29 cellular contexts compared by ENCODE assay signal in the genomic region with DNA sequence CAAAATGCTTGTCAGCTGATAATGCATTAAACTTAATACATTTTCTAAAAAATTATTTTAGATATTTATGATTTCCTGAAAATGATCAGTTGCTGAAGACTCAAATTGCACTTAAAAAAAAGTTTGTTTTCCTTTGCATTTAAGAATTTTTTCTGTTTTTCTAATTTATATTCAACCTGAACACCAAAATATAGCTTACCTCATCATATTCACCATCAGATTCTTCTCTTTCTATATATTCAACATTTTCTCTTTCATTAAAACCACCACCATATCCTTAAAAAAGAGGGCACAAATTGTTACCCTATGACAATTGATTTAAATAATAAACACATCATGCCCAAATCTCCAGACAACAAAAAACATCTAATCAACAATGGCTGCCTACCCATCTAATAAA. TPM values are rescaled to one million over a fixed set of nuclear protein-coding genes. Genes with fewer than 3 reads are reported as not detected.
"Had no signal": no experiment of that assay in that cellular context is flagged by ENCODE, and none has a peak within 500 bp of the region (broad histone marks: within the 10 kb centered on the region; RNA-seq: fewer than 3 reads in every experiment).

No MANE protein-coding gene starts in this region.

- ATAC-seq: activated T-helper 17 cell treated with anti-CD3 and anti-CD28 coated beads, Interleukin-2, amount 50 U/mL, for 72 hours; pancreas had no signal

- DNase-seq: activated CD4-positive, alpha-beta memory T cell treated with anti-CD3 and anti-CD28 coated beads for 36 hours; activated CD4-positive, alpha-beta T cell treated with anti-CD3 and anti-CD28 coated beads for 48 hours; activated naive CD8-positive, alpha-beta T cell treated with anti-CD3 and anti-CD28 coated beads, Interleukin-2, amount 10 ng/mL, durations not matched to agents 7 days and 5 days; activated T-cell treated with anti-CD3 and anti-CD28 coated beads for 4 hours; amniotic stem cell; brain microvascular endothelial cell; esophagus squamous epithelium; foreskin melanocyte; heart right ventricle; naive B cell; nucleus accumbens; pancreas; retina; sigmoid colon; stimulated activated CD4-positive, alpha-beta T cell treated with anti-CD3 and anti-CD28 coated beads, Interleukin-1b, Interleukin-23, amount 100 ng/mL, for 48 hours; stimulated activated CD4-positive, alpha-beta T cell treated with anti-CD3 and anti-CD28 coated beads, Interleukin-4, amount 100 ng/mL, for 4 hours; stimulated activated naive CD4-positive, alpha-beta T cell; SW 1271; T-helper 9 cell; tibial artery had no signal

- H3K4me1 Mint-ChIP-seq: mesothelial cell of epicardium, neural crest cell had no signal

- H3K27me3 Mint-ChIP-seq: activated CD4-positive, alpha-beta memory T cell treated with anti-CD3 and anti-CD28 coated beads for 36 hours; activated naive CD8-positive, alpha-beta T cell treated with anti-CD3 and anti-CD28 coated beads, Interleukin-2, amount 10 ng/mL, durations not matched to agents 7 days and 5 days; activated T-helper 17 cell treated with anti-CD3 and anti-CD28 coated beads, Interleukin-2, amount 50 U/mL, for 72 hours; dendritic cell treated with granulocyte-macrophage colony-stimulating factor and Interleukin-4, amounts not matched to agents 40 ng/mL and 50 ng/mL, for 4 days; naive B cell had no signal

- H3K9me3 Mint-ChIP-seq: activated CD4-positive, alpha-beta memory T cell treated with anti-CD3 and anti-CD28 coated beads for 36 hours; activated naive CD8-positive, alpha-beta T cell treated with anti-CD3 and anti-CD28 coated beads, Interleukin-2, amount 10 ng/mL, durations not matched to agents 7 days and 5 days; activated T-helper 17 cell treated with anti-CD3 and anti-CD28 coated beads, Interleukin-2, amount 50 U/mL, for 72 hours; dendritic cell treated with granulocyte-macrophage colony-stimulating factor and Interleukin-4, amounts not matched to agents 40 ng/mL and 50 ng/mL, for 4 days; mesothelial cell of epicardium; naive B cell; neural crest cell; T-helper 1 cell treated with Interleukin-12 subunit alpha and Interleukin-12 subunit beta and Interleukin-4 antibody, amounts not matched to agents 30 μg/mL and 1 μg/mL, for 36 hours had no signal

- H3K4me2 ChIP-seq: smooth muscle cell had no signal

- H3K27ac Mint-ChIP-seq: activated CD4-positive, alpha-beta memory T cell treated with anti-CD3 and anti-CD28 coated beads for 36 hours; activated T-helper 17 cell treated with anti-CD3 and anti-CD28 coated beads, Interleukin-2, amount 50 U/mL, for 72 hours; dendritic cell treated with granulocyte-macrophage colony-stimulating factor and Interleukin-4, amounts not matched to agents 40 ng/mL and 50 ng/mL, for 4 days; mesothelial cell of epicardium; T-helper 1 cell treated with Interleukin-12 subunit alpha and Interleukin-12 subunit beta and Interleukin-4 antibody, amounts not matched to agents 30 μg/mL and 1 μg/mL, for 36 hours had no signal

- H3K4me1 ChIP-seq: pancreas, prostate gland, sigmoid colon, tibial artery had no signal

- H3K27ac ChIP-seq: brain microvascular endothelial cell, esophagus squamous epithelium, heart right ventricle, pancreas, prostate gland, sigmoid colon, suprapubic skin, tibial artery, VCaP had no signal

- H3K4me3 ChIP-seq: esophagus squamous epithelium, heart right ventricle, pancreas, prostate gland, sigmoid colon, smooth muscle cell, suprapubic skin, tibial artery had no signal

- H3K4me3 Mint-ChIP-seq: activated CD4-positive, alpha-beta memory T cell treated with anti-CD3 and anti-CD28 coated beads for 36 hours; activated naive CD8-positive, alpha-beta T cell treated with anti-CD3 and anti-CD28 coated beads, Interleukin-2, amount 10 ng/mL, durations not matched to agents 7 days and 5 days; activated T-helper 17 cell treated with anti-CD3 and anti-CD28 coated beads, Interleukin-2, amount 50 U/mL, for 72 hours; dendritic cell treated with granulocyte-macrophage colony-stimulating factor and Interleukin-4, amounts not matched to agents 40 ng/mL and 50 ng/mL, for 4 days; mesothelial cell of epicardium; naive B cell; neural crest cell; T-helper 1 cell treated with Interleukin-12 subunit alpha and Interleukin-12 subunit beta and Interleukin-4 antibody, amounts not matched to agents 30 μg/mL and 1 μg/mL, for 36 hours had no signal

- H3K27me3 ChIP-seq: brain microvascular endothelial cell, esophagus squamous epithelium, heart right ventricle, pancreas, sigmoid colon, suprapubic skin, tibial artery had no signal

- H3K9me3 ChIP-seq: esophagus squamous epithelium, heart right ventricle, pancreas, prostate gland, sigmoid colon, suprapubic skin, tibial artery had no signal

RNA-seq across cellular contexts. Expression of gene PTGER3, which starts 24.7 kb away (rescaled TPM):
- total RNA-seq: activated CD4-positive, alpha-beta memory T cell treated with anti-CD3 and anti-CD28 coated beads for 36 hours; activated T-helper 17 cell treated with anti-CD3 and anti-CD28 coated beads, Interleukin-2, amount 50 U/mL, for 72 hours; neural crest cell had no signal
